Comparison of ENCODE assay signal across 8 cellular contexts in genomic region chr18:56638232-56639093, GRCh38. TPM values are rescaled to one million over a fixed set of nuclear protein-coding genes. Genes with fewer than 3 reads are reported as not detected.
DNase-seq lines count a peak whose midpoint lies in the region; ATAC-seq and TF ChIP-seq lines count a peak whose summit lies in the region.

TXNL1 (minus strand) TSS chr18:56638592; CDS start chr18:56638440, 152 bp downstream.

- CTCF ChIA-PET in RWPE1 (lab: Yijun Ruan, JAX): interaction anchor here (0.6 to 0.7 kb wide), 2 partner anchors 996 to 1308 kb away, joined by 3 read pairs; no protein-coding TSS in a partner anchor
- CTCF ChIA-PET in naive thymus-derived CD4-positive, alpha-beta T cell (lab: Charles Lee): interaction anchor here (1.0 to 1.2 kb wide), 2 partner anchors 8 to 13 kb away, joined by 3 to 6 read pairs; partner anchors contain the start of gene WDR7

- ATAC-seq in activated T-helper 17 cell treated with anti-CD3 and anti-CD28 coated beads, Interleukin-2, amount 50 U/mL, for 72 hours (replicated peaks): peak; percentile 97
- peak; percentile 98 for ATAC-seq in naive thymus-derived CD4-positive, alpha-beta T cell
- peak; percentile 97 to 99 for ATAC-seq in stimulated activated naive B cell treated with anti-CD40 and anti-IgM and Interleukin-4, amounts not matched to agents 10 μg/mL and 1 μg/mL and 100 μg/mL, for 72 hours (replicated peaks)

- peak within 1 kb of the TSS; percentile 88 for H3K4me2 ChIP-seq in DOHH2 (ENCODE audit: low read length)
- H3K4me2 ChIP-seq in fibroblast of lung (ENCODE audit: extremely low read depth, insufficient read depth, low read length): peak within 1 kb of the TSS; percentile 87

- H3K4me1 ChIP-seq in DOHH2 (ENCODE audit: control insufficient read depth, low read length) (peaks cover 27% of the 10 kb centered on the region), fibroblast of lung (ENCODE audit: control insufficient read depth, extremely low read depth, insufficient read depth, low read length) (peaks cover 3% of the 10 kb centered on the region)
- peaks cover 17 to 20% of the 10 kb centered on the region in 2 donors for H3K4me1 ChIP-seq in naive thymus-derived CD4-positive, alpha-beta T cell (ENCODE audit: control insufficient read depth in 2 of 2, insufficient read depth in 2 of 2, low read length in 2 of 2)

- POLR2A ChIA-PET in RWPE1 (lab: Yijun Ruan, JAX; ENCODE audit: low non-redundant PET): no interaction called here
- POLR2A ChIA-PET in naive thymus-derived CD4-positive, alpha-beta T cell (lab: Charles Lee): interaction anchor here (0.8 to 5.5 kb wide), 7 partner anchors 9 to 984 kb away, joined by 3 to 68 read pairs (median 4); partner anchors contain the start of genes NARS1 and WDR7

- no peaks in the 10 kb centered on the region for H3K27me3 Mint-ChIP-seq in activated T-helper 17 cell treated with anti-CD3 and anti-CD28 coated beads, Interleukin-2, amount 50 U/mL, for 72 hours
- H3K27me3 Mint-ChIP-seq in naive thymus-derived CD4-positive, alpha-beta T cell: no peaks in the 10 kb centered on the region
- no peaks in the 10 kb centered on the region for H3K27me3 Mint-ChIP-seq in stimulated activated naive B cell treated with anti-CD40 and anti-IgM and Interleukin-4, amounts not matched to agents 10 μg/mL and 1 μg/mL and 100 μg/mL, for 72 hours

- no peaks in the 10 kb centered on the region for H3K9me3 ChIP-seq in DOHH2 (ENCODE audit: control insufficient read depth, insufficient read depth, low read length)
- no peaks in the 10 kb centered on the region for H3K9me3 ChIP-seq in fibroblast of lung (ENCODE audit: control insufficient read depth, insufficient read depth, low read depth, low read length)
- no peaks in the 10 kb centered on the region for H3K9me3 ChIP-seq in naive thymus-derived CD4-positive, alpha-beta T cell (ENCODE audit: control insufficient read depth in 2 of 3, low read length in 3 of 3)

- peaks cover 53% of the 10 kb centered on the region for H3K79me2 ChIP-seq in DOHH2 (ENCODE audit: control insufficient read depth, low read length)
- H3K79me2 ChIP-seq in fibroblast of lung (ENCODE audit: control insufficient read depth, insufficient read depth, low read length): peaks cover 49% of the 10 kb centered on the region

- H3K27me3 ChIP-seq in DOHH2 (ENCODE audit: control insufficient read depth, low read length) (no peaks in the 10 kb centered on the region), fibroblast of lung (ENCODE audit: control insufficient read depth, insufficient read depth, low read length) (no peaks in the 10 kb centered on the region)
- H3K27me3 ChIP-seq in naive thymus-derived CD4-positive, alpha-beta T cell (ENCODE audit: control insufficient read depth in 2 of 2, insufficient read depth in 2 of 2, low read length in 2 of 2): no peaks in the 10 kb centered on the region

- peaks cover 4% of the 10 kb centered on the region for H4K20me1 ChIP-seq in DOHH2 (ENCODE audit: control insufficient read depth, insufficient read depth, low read depth, low read length)
- H4K20me1 ChIP-seq in fibroblast of lung (ENCODE audit: control insufficient read depth, extremely low read depth, insufficient read depth, low read length): peaks cover 1% of the 10 kb centered on the region

- H3K36me3 ChIP-seq in DOHH2 (ENCODE audit: control insufficient read depth, low read length) (peaks cover 35% of the 10 kb centered on the region), fibroblast of lung (ENCODE audit: control insufficient read depth, insufficient read depth, low read length) (no peaks in the 10 kb centered on the region)
- H3K36me3 ChIP-seq in naive thymus-derived CD4-positive, alpha-beta T cell (ENCODE audit: control insufficient read depth in 2 of 3, insufficient read depth in 3 of 3, low read length in 3 of 3): peaks cover 0 to 4% (median 0%) of the 10 kb centered on the region in 3 experiments

- peak within 1 kb of the TSS; percentile 87 for H3K4me3 ChIP-seq in DOHH2 (ENCODE audit: low read length)
- H3K4me3 ChIP-seq in LNCaP clone FGC (ENCODE audit: low read depth, low read length): peak within 1 kb of the TSS; percentile 96
- peak within 1 kb of the TSS; percentile 76 to 99 (median 90) for H3K4me3 ChIP-seq in fibroblast of lung (replicated peaks in 1 of 4; ENCODE audit: control extremely low read depth in 1 of 4, insufficient read depth in 1 of 4, low read depth in 3 of 4, low read length in 4 of 4)
- H3K4me3 ChIP-seq in naive thymus-derived CD4-positive, alpha-beta T cell (ENCODE audit: low read length): peak within 1 kb of the TSS; percentile 69

- peaks cover 52% of the 10 kb centered on the region for H3K36me3 Mint-ChIP-seq in activated T-helper 17 cell treated with anti-CD3 and anti-CD28 coated beads, Interleukin-2, amount 50 U/mL, for 72 hours (ENCODE audit: low read depth)
- H3K36me3 Mint-ChIP-seq in naive thymus-derived CD4-positive, alpha-beta T cell: peaks cover 0 to 13% (median 8%) of the 10 kb centered on the region in 5 donors
- peaks cover 24 to 39% of the 10 kb centered on the region in 2 donors for H3K36me3 Mint-ChIP-seq in stimulated activated naive B cell treated with anti-CD40 and anti-IgM and Interleukin-4, amounts not matched to agents 10 μg/mL and 1 μg/mL and 100 μg/mL, for 72 hours

- H3K27ac Mint-ChIP-seq in activated T-helper 17 cell treated with anti-CD3 and anti-CD28 coated beads, Interleukin-2, amount 50 U/mL, for 72 hours: peak within 1 kb of the TSS; percentile 99
- peak within 1 kb of the TSS; percentile 93 to 99 (median 97) for H3K27ac Mint-ChIP-seq in naive thymus-derived CD4-positive, alpha-beta T cell
- peak within 1 kb of the TSS; percentile 98 for H3K27ac Mint-ChIP-seq in stimulated activated naive B cell treated with anti-CD40 and anti-IgM and Interleukin-4, amounts not matched to agents 10 μg/mL and 1 μg/mL and 100 μg/mL, for 72 hours

- peaks cover 3% of the 10 kb centered on the region for H3K9me3 Mint-ChIP-seq in activated T-helper 17 cell treated with anti-CD3 and anti-CD28 coated beads, Interleukin-2, amount 50 U/mL, for 72 hours
- peaks cover 0 to 13% (median 2%) of the 10 kb centered on the region in 11 donors for H3K9me3 Mint-ChIP-seq in naive thymus-derived CD4-positive, alpha-beta T cell
- peaks cover 2 to 4% of the 10 kb centered on the region in 2 donors for H3K9me3 Mint-ChIP-seq in stimulated activated naive B cell treated with anti-CD40 and anti-IgM and Interleukin-4, amounts not matched to agents 10 μg/mL and 1 μg/mL and 100 μg/mL, for 72 hours

- H3K9me2 ChIP-seq in DOHH2 (replicated peaks; ENCODE audit: control insufficient read depth, low read length): no peaks in the 10 kb centered on the region

- DNase-seq in GOT3 (lab: John Stamatoyannopoulos, UW) (peak; percentile 89), LNCaP clone FGC (ENCODE audit: low read depth) (peak; percentile 96), RWPE1 (ENCODE audit: low spot score) (peak; percentile 89), fibroblast of lung (ENCODE audit: low read depth in 2 of 2) (peak; percentile 97 to 99)
- peak; percentile 95 to 99 (median 97) for DNase-seq in naive thymus-derived CD4-positive, alpha-beta T cell
- DNase-seq in stimulated activated naive B cell treated with anti-CD40 and anti-IgM and Interleukin-4, amounts not matched to agents 10 μg/mL and 1 μg/mL and 100 μg/mL, for 72 hours: peak; percentile 99

- peak within 1 kb of the TSS; percentile 97 for H3K4me3 Mint-ChIP-seq in activated T-helper 17 cell treated with anti-CD3 and anti-CD28 coated beads, Interleukin-2, amount 50 U/mL, for 72 hours
- peak within 1 kb of the TSS; percentile 88 to 100 (median 98) for H3K4me3 Mint-ChIP-seq in naive thymus-derived CD4-positive, alpha-beta T cell
- peak within 1 kb of the TSS; percentile 99 to 100 for H3K4me3 Mint-ChIP-seq in stimulated activated naive B cell treated with anti-CD40 and anti-IgM and Interleukin-4, amounts not matched to agents 10 μg/mL and 1 μg/mL and 100 μg/mL, for 72 hours

- H3K4me1 Mint-ChIP-seq in activated T-helper 17 cell treated with anti-CD3 and anti-CD28 coated beads, Interleukin-2, amount 50 U/mL, for 72 hours: peaks cover 28% of the 10 kb centered on the region
- peaks cover 36 to 57% (median 49%) of the 10 kb centered on the region in 7 donors for H3K4me1 Mint-ChIP-seq in naive thymus-derived CD4-positive, alpha-beta T cell
- peaks cover 17 to 50% of the 10 kb centered on the region in 2 donors for H3K4me1 Mint-ChIP-seq in stimulated activated naive B cell treated with anti-CD40 and anti-IgM and Interleukin-4, amounts not matched to agents 10 μg/mL and 1 μg/mL and 100 μg/mL, for 72 hours

- intact Hi-C loops in naive thymus-derived CD4-positive, alpha-beta T cell (cut with micrococcal nuclease): loop anchor here (1.0 to 10.0 kb wide), 11 partner anchors 13 to 1405 kb away; partner anchors contain the start of genes NARS1 (in 2 of the 2), TCF4 (in 2 of the 2), WDR7 (in 2 of the 2) and FECH (in 1 of the 2)

- H3F3A ChIP-seq in DOHH2 (ENCODE audit: control insufficient read depth, insufficient read depth): peaks cover 3% of the 10 kb centered on the region; the same call in 1 of the 2 replicates

- peak within 1 kb of the TSS; percentile 87 for H3K27ac ChIP-seq in DOHH2 (ENCODE audit: low read depth, low read length)
- H3K27ac ChIP-seq in RWPE1: peak within 1 kb of the TSS; percentile 92
- peak within 1 kb of the TSS; percentile 98 for H3K27ac ChIP-seq in fibroblast of lung (ENCODE audit: insufficient read depth, low read length)
- H3K27ac ChIP-seq in naive thymus-derived CD4-positive, alpha-beta T cell (ENCODE audit: low read depth, low read length): peak within 1 kb of the TSS; percentile 91

- H3K9ac ChIP-seq in fibroblast of lung (ENCODE audit: insufficient read depth, low read length): peak within 1 kb of the TSS; percentile 97

- no peak for TF ChIP-seq CTCF in DOHH2 (IDR thresholded peaks at IDR 0.05; ENCODE audit: low read depth, low read length, poor library complexity, severe bottlenecking)
- TF ChIP-seq CTCF in LNCaP clone FGC (IDR thresholded peaks at IDR 0.05; ENCODE audit: control insufficient read depth, extremely low read depth, insufficient read depth): no peak
- no peak for TF ChIP-seq CTCF in RWPE1 (conservative IDR thresholded peaks at IDR 0.05; ENCODE audit: low read depth)
- TF ChIP-seq CTCF in fibroblast of lung (conservative IDR thresholded peaks at IDR 0.05 in 1 of 2, IDR thresholded peaks at IDR 0.05 in 1 of 2; ENCODE audit: low read depth in 1 of 2, low read length in 2 of 2): no peak

- H2AFZ ChIP-seq in fibroblast of lung (ENCODE audit: low read length): peak within 1 kb of the TSS; percentile 79

RNA-seq across cellular contexts. Expression of gene TXNL1, which starts in this region (rescaled TPM):
- 10 to 100 TPM; 66.4 to 70.7 TPM for total RNA-seq in activated T-helper 17 cell treated with anti-CD3 and anti-CD28 coated beads, Interleukin-2, amount 50 U/mL, for 72 hours
- total RNA-seq in fibroblast of lung: 16.4 and 25.4 TPM in 2 replicates
- polyA plus RNA-seq in fibroblast of lung: 103 and 109 TPM in 2 replicates
- 86.1 and 93.4 TPM in 2 replicates for polyA plus RNA-seq in fibroblast of lung (2012)
- 4.9 and 16.6 TPM in 2 replicates for polyA minus RNA-seq in fibroblast of lung (ENCODE audit: low replicate concordance)
- total RNA-seq in naive thymus-derived CD4-positive, alpha-beta T cell: 10 to 100 TPM; 32.4 to 65.5 (median 42.8) TPM
- polyA plus RNA-seq in naive thymus-derived CD4-positive, alpha-beta T cell: 10 to 100 TPM; 51.7 to 52.3 TPM

Comparison
In these comparisons a context has a peak if more than half of its experiments do, and no peak if none do; other contexts are left out.
1. Peak in every context shown above with its lines: DNase-seq, ATAC-seq, H3K4me3 ChIP-seq and H3K27ac ChIP-seq.